12 cellular contexts compared by ENCODE assay signal in the genomic region with DNA sequence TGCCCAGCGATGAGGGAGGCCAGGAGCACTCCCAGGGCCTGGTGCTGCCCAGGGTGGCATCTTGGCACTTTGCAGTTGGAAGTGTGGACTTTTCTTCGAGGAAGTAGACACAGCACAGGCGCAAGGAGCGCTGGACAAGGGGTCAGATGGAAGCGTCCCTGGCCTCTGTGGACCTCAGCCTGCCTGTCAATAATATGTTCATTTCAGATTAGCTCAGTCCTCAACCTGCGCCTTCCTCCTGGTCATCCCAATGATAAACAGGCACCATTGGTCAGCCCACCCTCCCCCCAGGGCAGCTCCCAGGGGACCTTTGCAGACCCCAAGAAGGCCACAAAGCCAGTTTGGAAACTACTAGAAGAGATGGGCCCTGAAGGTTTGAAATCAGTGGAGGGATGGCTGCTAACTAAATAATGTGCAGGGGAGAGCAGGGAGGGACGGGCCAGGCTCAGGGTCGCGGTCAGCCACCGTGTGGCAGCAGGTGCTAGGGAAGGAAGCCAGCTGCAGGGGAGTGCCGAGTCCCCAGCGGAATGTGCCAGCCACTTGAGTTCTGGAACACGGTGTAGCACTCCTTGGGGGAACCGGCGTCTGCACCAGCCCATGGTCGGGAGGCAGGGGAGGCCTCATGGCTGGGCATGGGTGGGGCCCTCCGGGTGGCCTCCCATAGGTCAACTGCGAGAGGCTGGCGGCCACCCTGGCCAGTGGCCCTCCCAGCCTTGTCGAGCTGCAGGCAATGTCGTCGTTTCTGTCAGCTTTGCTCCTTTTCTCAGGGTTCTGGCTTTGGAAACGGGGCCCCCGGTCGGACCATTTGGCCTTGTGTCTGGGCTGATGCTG. TPM values are rescaled to one million over a fixed set of nuclear protein-coding genes. Genes with fewer than 3 reads are reported as not detected.
A peak's percentile ranks its signal among the peaks of the same experiment; 100 is the strongest.
DNase-seq lines count a peak whose midpoint lies in the region; ATAC-seq, FAIRE-seq and TF ChIP-seq lines count a peak whose summit lies in the region.
"Had no signal": no experiment of that assay in that cellular context is flagged by ENCODE, and none has a peak within 500 bp of the region (broad histone marks: within the 10 kb centered on the region; RNA-seq: fewer than 3 reads in every experiment).

No MANE protein-coding gene starts in this region.

- no peak for TF ChIP-seq POLR2A in sigmoid colon (IDR thresholded peaks at IDR 0.05)

- H3K27ac ChIP-seq in cingulate gyrus (ENCODE audit: low read depth, low read length) (peak overlapping the region; percentile 39), lower lobe of right lung (peak overlapping the region; percentile 28), thoracic aorta (peak overlapping the region; percentile 72 to 86), sigmoid colon (no peak overlapping the region)
- H3K27ac ChIP-seq: coronary artery had no signal

- no peak for FAIRE-seq in GM19239 (lab: Jason Lieb, UNC)

- no peak overlapping the region for H3K4me3 ChIP-seq in lower lobe of right lung
- no peak overlapping the region for H3K4me3 ChIP-seq in thoracic aorta
- H3K4me3 ChIP-seq in sigmoid colon: no peak overlapping the region
- H3K4me3 ChIP-seq: coronary artery had no signal

- intact Hi-C loops in lower lobe of right lung (cut with DNase I): no loop called here
- intact Hi-C loops in sigmoid colon (cut with DNase I): no loop called here

- WGBS in sigmoid colon, 2 donors: 90 to 91% methylated on average over 25 of the region's 25 CpGs

- H3K9me3 ChIP-seq in lower lobe of right lung: no peaks in the 10 kb centered on the region
- H3K9me3 ChIP-seq in thoracic aorta: no peaks in the 10 kb centered on the region
- no peaks in the 10 kb centered on the region for H3K9me3 ChIP-seq in sigmoid colon

- TF ChIP-seq CTCF in lower lobe of right lung (IDR thresholded peaks at IDR 0.05) (no peak), thoracic aorta (IDR thresholded peaks at IDR 0.05) (no peak), sigmoid colon (IDR thresholded peaks at IDR 0.05) (no peak)

- peak; percentile 23 for DNase-seq in DMS79 treated with DMSO at 0.1 percent for 48 hours (lab: John Stamatoyannopoulos, UW)
- no peak for DNase-seq in DMS79 (lab: John Stamatoyannopoulos, UW)
- DNase-seq in lower lobe of right lung: peak; percentile 85
- DNase-seq in thoracic aorta (ENCODE audit: low spot score): no peak
- no peak for DNase-seq in Ammon's horn (ENCODE audit: low spot score)
- no peak for DNase-seq in sigmoid colon
- DNase-seq in GM19239 (ENCODE audit: insufficient read length, low spot score): no peak
- DNase-seq: activated B cell treated with CpG ODN at 0.5 μM for 24 hours, NCI-H1092 treated with DMSO at 0.1 percent for 48 hours, NCI-H524 had no signal

- H3K36me3 ChIP-seq in lower lobe of right lung (peaks cover 73% of the 10 kb centered on the region), thoracic aorta (peaks cover 14% of the 10 kb centered on the region), sigmoid colon (peaks cover 5 to 60% (median 16%) of the 10 kb centered on the region in 4 donors)

- TF ChIP-seq EP300 in sigmoid colon (IDR thresholded peaks at IDR 0.05): no peak

- H3K27me3 ChIP-seq in lower lobe of right lung (ENCODE audit: low read depth) (no peaks in the 10 kb centered on the region), thoracic aorta (replicated peaks; ENCODE audit: insufficient read depth) (no peaks in the 10 kb centered on the region), sigmoid colon (no peaks in the 10 kb centered on the region)

- H3K4me1 ChIP-seq in lower lobe of right lung (peaks cover 7% of the 10 kb centered on the region), thoracic aorta (ENCODE audit: control insufficient read depth in 1 of 2, low read depth in 2 of 2) (peaks cover 0 to 14% of the 10 kb centered on the region in 2 donors), sigmoid colon (peaks cover 0 to 5% (median 0%) of the 10 kb centered on the region in 4 donors)

- ATAC-seq in lower lobe of right lung (peak; percentile 91 to 94), thoracic aorta (ENCODE audit: insufficient number of reproducible peaks, low FRiP score, low read depth) (no peak)

RNA-seq across cellular contexts. Expression of a gene that starts 59.9 kb away (rescaled TPM):
- total RNA-seq in lower lobe of right lung (60.2 TPM), thoracic aorta (100 to 1,000 TPM; 120 to 126 TPM), sigmoid colon (100 to 1,000 TPM in 1 of 4 donors, 10 to 100 TPM in 3; 35.7 to 104 (median 77.1) TPM)
- polyA plus RNA-seq in sigmoid colon: 100 to 1,000 TPM in 2 of 3 donors, 10 to 100 TPM in 1; 47.4 to 114 (median 111) TPM

Comparison
In these comparisons a context has a peak if more than half of its experiments do, and no peak if none do; other contexts are left out.
1. DNase-seq: peak in DMS79 treated with DMSO at 0.1 percent for 48 hours (single experiment) and lower lobe of right lung (single experiment); none in DMS79 (single experiment), thoracic aorta (single experiment), Ammon's horn (single experiment), sigmoid colon (single experiment) and GM19239 (single experiment).
2. H3K27ac ChIP-seq: peak in cingulate gyrus (single experiment), lower lobe of right lung (single experiment) and thoracic aorta (2 of 2); none in sigmoid colon (0 of 4).